Comparison of ENCODE assay signal across 1 cellular context in genomic region chr16:82580293-82580900, GRCh38.
TF ChIP-seq lines count a peak whose summit lies in the region.

No MANE protein-coding gene starts in this region.

TF ChIP-seq in IMR-90, 13 proteins besides CTCF, POLR2A, EP300 and RAD21 (continued from another document):
- TF ChIP-seq, protein P1, sequence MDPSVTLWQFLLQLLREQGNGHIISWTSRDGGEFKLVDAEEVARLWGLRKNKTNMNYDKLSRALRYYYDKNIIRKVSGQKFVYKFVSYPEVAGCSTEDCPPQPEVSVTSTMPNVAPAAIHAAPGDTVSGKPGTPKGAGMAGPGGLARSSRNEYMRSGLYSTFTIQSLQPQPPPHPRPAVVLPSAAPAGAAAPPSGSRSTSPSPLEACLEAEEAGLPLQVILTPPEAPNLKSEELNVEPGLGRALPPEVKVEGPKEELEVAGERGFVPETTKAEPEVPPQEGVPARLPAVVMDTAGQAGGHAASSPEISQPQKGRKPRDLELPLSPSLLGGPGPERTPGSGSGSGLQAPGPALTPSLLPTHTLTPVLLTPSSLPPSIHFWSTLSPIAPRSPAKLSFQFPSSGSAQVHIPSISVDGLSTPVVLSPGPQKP (IDR thresholded peaks at IDR 0.05; ENCODE audit: borderline replicate concordance, low read depth, low read length): no peak
